In genomic region chrX:154804957-154805695, GRCh38 we compare ENCODE assay signal across 8 cellular contexts. TPM values are rescaled to one million over a fixed set of nuclear protein-coding genes. Genes with fewer than 3 reads are reported as not detected.
DNase-seq lines count a peak whose midpoint lies in the region; ATAC-seq and TF ChIP-seq lines count a peak whose summit lies in the region.

Gene MPP1 (minus strand): TSS chrX:154805485. CDS start chrX:154805373, 112 bp downstream.

- H3K27ac ChIP-seq in Karpas-422 (ENCODE audit: low read length) (no peak within 1 kb of the TSS), adrenal gland (peak within 1 kb of the TSS; percentile 21 to 90 (median 69)), upper lobe of left lung (peak within 1 kb of the TSS; percentile 67 to 87 (median 82))

- no peaks in the 10 kb centered on the region for H3K27me3 Mint-ChIP-seq in T-helper 1 cell treated with Interleukin-12 subunit alpha and Interleukin-12 subunit beta and Interleukin-4 antibody, amounts not matched to agents 30 μg/mL and 1 μg/mL, for 36 hours (ENCODE audit: low read depth)
- peaks cover 21% of the 10 kb centered on the region for H3K27me3 Mint-ChIP-seq in progenitor cell of endocrine pancreas

- H3K4me1 ChIP-seq in ES-I3 (ENCODE audit: insufficient read depth, low read length): peaks cover 9% of the 10 kb centered on the region
- peaks cover 14% of the 10 kb centered on the region for H3K4me1 ChIP-seq in Karpas-422 (ENCODE audit: low read length)
- peaks cover 0 to 32% of the 10 kb centered on the region in 2 donors for H3K4me1 ChIP-seq in adrenal gland (replicated peaks in 1 of 2)
- H3K4me1 ChIP-seq in upper lobe of left lung: peaks cover 5 to 11% (median 7%) of the 10 kb centered on the region in 4 donors

- peak within 1 kb of the TSS; percentile 61 for H3K4me2 ChIP-seq in Karpas-422 (ENCODE audit: low read depth, low read length, poor library complexity, severe bottlenecking)

- peak within 1 kb of the TSS; percentile 85 for H3K4me3 Mint-ChIP-seq in T-helper 1 cell treated with Interleukin-12 subunit alpha and Interleukin-12 subunit beta and Interleukin-4 antibody, amounts not matched to agents 30 μg/mL and 1 μg/mL, for 36 hours
- H3K4me3 Mint-ChIP-seq in progenitor cell of endocrine pancreas (ENCODE audit: low read depth): peak within 1 kb of the TSS; percentile 76

- peak within 1 kb of the TSS; percentile 60 for H3K4me3 ChIP-seq in Karpas-422 (ENCODE audit: low read length)
- peak within 1 kb of the TSS in 3 of 4 donors; percentile 24 to 74 (median 35) for H3K4me3 ChIP-seq in adrenal gland
- H3K4me3 ChIP-seq in upper lobe of left lung: peak within 1 kb of the TSS; percentile 49 to 81 (median 60)

- H3K36me3 ChIP-seq in ES-I3 (ENCODE audit: insufficient read depth, low read length): no peaks in the 10 kb centered on the region
- no peaks in the 10 kb centered on the region for H3K36me3 ChIP-seq in Karpas-422 (ENCODE audit: insufficient read depth, low read length)
- no peaks in the 10 kb centered on the region for H3K36me3 ChIP-seq in adrenal gland (replicated peaks in 1 of 2)
- H3K36me3 ChIP-seq in upper lobe of left lung: no peaks in the 10 kb centered on the region

- H3K9me3 ChIP-seq in ES-I3 (ENCODE audit: control insufficient read depth, insufficient read depth, low read length): peaks cover 4% of the 10 kb centered on the region; the same call in 1 of the 2 replicates
- no peaks in the 10 kb centered on the region for H3K9me3 ChIP-seq in Karpas-422 (ENCODE audit: low read length)
- H3K9me3 ChIP-seq in adrenal gland (replicated peaks in 1 of 3): no peaks in the 10 kb centered on the region
- H3K9me3 ChIP-seq in upper lobe of left lung: no peaks in the 10 kb centered on the region

- H2AFZ ChIP-seq in Karpas-422 (ENCODE audit: low read length): peak within 1 kb of the TSS; percentile 82; the same call in 1 of the 2 replicates

- no peaks in the 10 kb centered on the region for H3K9me2 ChIP-seq in Karpas-422 (replicated peaks; ENCODE audit: insufficient read depth, low read length)

- no peaks in the 10 kb centered on the region for H4K20me1 ChIP-seq in Karpas-422 (ENCODE audit: insufficient read depth, low read depth, low read length)

- ATAC-seq in GM21786 (IDR thresholded peaks at IDR 0.05; ENCODE audit: unreplicated experiment): peak; percentile 95
- ATAC-seq in left cardiac atrium: peak; percentile 99 to 100
- ATAC-seq in upper lobe of left lung (ENCODE audit: low FRiP score in 2 of 2): peak; percentile 95 to 100

- H3K9ac ChIP-seq in ES-I3 (ENCODE audit: low read depth, low read length) (peak within 1 kb of the TSS; percentile 66), Karpas-422 (ENCODE audit: low read length) (peak within 1 kb of the TSS; percentile 53)

- H3K27me3 ChIP-seq in Karpas-422 (ENCODE audit: low read length) (no peaks in the 10 kb centered on the region), adrenal gland (no peaks in the 10 kb centered on the region), upper lobe of left lung (no peaks in the 10 kb centered on the region)

- TF ChIP-seq EP300 in upper lobe of left lung (IDR thresholded peaks at IDR 0.05): no peak

- H3K36me3 Mint-ChIP-seq in T-helper 1 cell treated with Interleukin-12 subunit alpha and Interleukin-12 subunit beta and Interleukin-4 antibody, amounts not matched to agents 30 μg/mL and 1 μg/mL, for 36 hours (ENCODE audit: low read depth): peaks cover 3% of the 10 kb centered on the region
- no peaks in the 10 kb centered on the region for H3K36me3 Mint-ChIP-seq in progenitor cell of endocrine pancreas (ENCODE audit: insufficient read depth)

- no peaks in the 10 kb centered on the region for H3K79me2 ChIP-seq in Karpas-422 (ENCODE audit: low read length)

- intact Hi-C loops in adrenal gland (cut with DNase I) (no loop called here), left cardiac atrium (cut with DNase I) (no loop called here)

- DNase-seq in Karpas-422: peak; percentile 84
- DNase-seq in adrenal gland: peak; percentile 72 to 80 (median 74)
- peak; percentile 76 for DNase-seq in left cardiac atrium
- DNase-seq in progenitor cell of endocrine pancreas (ENCODE audit: low spot score, unreplicated experiment): peak; percentile 47
- DNase-seq in upper lobe of left lung: peak; percentile 78 to 96

- H3K9me3 Mint-ChIP-seq in T-helper 1 cell treated with Interleukin-12 subunit alpha and Interleukin-12 subunit beta and Interleukin-4 antibody, amounts not matched to agents 30 μg/mL and 1 μg/mL, for 36 hours: peaks cover 4% of the 10 kb centered on the region
- H3K9me3 Mint-ChIP-seq in progenitor cell of endocrine pancreas (ENCODE audit: low read depth): peaks cover 16% of the 10 kb centered on the region

- H3K27ac Mint-ChIP-seq in T-helper 1 cell treated with Interleukin-12 subunit alpha and Interleukin-12 subunit beta and Interleukin-4 antibody, amounts not matched to agents 30 μg/mL and 1 μg/mL, for 36 hours: peak within 1 kb of the TSS; percentile 63
- H3K27ac Mint-ChIP-seq in progenitor cell of endocrine pancreas: no peak within 1 kb of the TSS

- WGBS in adrenal gland, 4 donors: 0 to 28% (median 6%) methylated on average over 11 to 65 of the region's 65 CpGs
- WGBS in upper lobe of left lung, 2 donors: 0 to 41% methylated on average over 4 to 65 of the region's 65 CpGs

- TF ChIP-seq POLR2A in adrenal gland (IDR thresholded peaks at IDR 0.05) (peak in 1 of 2 donors; percentile 70), upper lobe of left lung (IDR thresholded peaks at IDR 0.05) (peak in 1 of 4 donors; percentile 78)

- H3K4me1 Mint-ChIP-seq in T-helper 1 cell treated with Interleukin-12 subunit alpha and Interleukin-12 subunit beta and Interleukin-4 antibody, amounts not matched to agents 30 μg/mL and 1 μg/mL, for 36 hours (ENCODE audit: low read depth): peaks cover 38% of the 10 kb centered on the region
- peaks cover 5% of the 10 kb centered on the region for H3K4me1 Mint-ChIP-seq in progenitor cell of endocrine pancreas (ENCODE audit: low read depth)

- TF ChIP-seq CTCF in adrenal gland (IDR thresholded peaks at IDR 0.05) (no peak), progenitor cell of endocrine pancreas (IDR thresholded peaks at IDR 0.05; ENCODE audit: unreplicated experiment) (no peak), upper lobe of left lung (IDR thresholded peaks at IDR 0.05) (peak in 3 of 6 experiments; percentile 5 to 16 (median 7))

RNA-seq across cellular contexts. Expression of gene MPP1, which starts in this region (rescaled TPM):
- total RNA-seq in Karpas-422 (2014; rRNA removed; shearing (Covaris generic); ENCODE audit: low replicate concordance): 5.7 and 10.7 TPM in 2 replicates
- total RNA-seq in adrenal gland (100 to 1,000 TPM in 1 of 8 donors, 10 to 100 TPM in 7; 47.3 to 188 (median 59.6) TPM), left cardiac atrium (10 to 100 TPM; 36.1 to 40.0 TPM), progenitor cell of endocrine pancreas (4.9 and 6.3 TPM in 2 replicates), upper lobe of left lung (10 to 100 TPM; 34.2 to 88.0 (median 52.4) TPM)
- polyA plus RNA-seq in adrenal gland: 10 to 100 TPM; 34.4 to 60.8 (median 53.0) TPM
